In the genomic region with DNA sequence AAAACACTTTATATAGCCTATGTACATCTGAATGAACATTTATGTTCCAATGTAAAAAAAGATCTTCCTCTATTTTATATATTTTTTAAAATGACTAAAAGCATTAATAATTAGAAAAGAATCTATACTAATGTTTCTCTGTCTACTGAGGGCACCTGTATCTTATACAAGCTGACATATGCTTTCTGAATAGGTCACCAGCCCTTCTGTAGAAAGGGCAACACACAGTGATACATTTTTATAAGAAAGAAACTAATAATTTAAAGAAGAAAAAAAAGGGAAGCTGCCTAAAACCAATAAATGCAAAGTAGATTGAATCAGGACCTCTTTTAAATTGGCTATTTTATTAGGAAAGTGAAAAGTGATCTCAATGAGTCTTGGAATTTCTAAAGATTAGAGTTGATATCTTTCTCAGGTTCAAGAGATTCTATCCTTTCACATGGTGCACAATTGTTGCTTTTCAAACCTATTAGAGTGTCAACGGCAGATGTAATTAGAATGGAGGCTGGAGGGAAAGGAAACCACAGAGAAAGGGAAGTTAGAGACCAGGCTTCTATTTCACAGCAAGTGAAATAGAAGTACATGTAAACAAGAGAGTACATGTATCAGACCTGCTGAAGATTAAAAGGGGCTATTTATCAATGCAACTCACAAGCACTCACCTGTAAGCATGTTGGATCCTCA, we compare ENCODE assay signal across 8 cellular contexts. TPM values are rescaled to one million over a fixed set of nuclear protein-coding genes. Genes with fewer than 3 reads are reported as not detected.
DNase-seq lines count a peak whose midpoint lies in the region; ATAC-seq, FAIRE-seq and TF ChIP-seq lines count a peak whose summit lies in the region.

No MANE protein-coding gene starts in this region.

- H3K27me3 ChIP-seq in MM.1S (replicated peaks; ENCODE audit: insufficient read depth, low read length) (no peaks in the 10 kb centered on the region), breast epithelium (no peaks in the 10 kb centered on the region)

- FAIRE-seq in kidney (lab: Jason Lieb, UNC), result no peak

- H3K79me2 ChIP-seq in MM.1S (ENCODE audit: low read length), result peaks cover 94% of the 10 kb centered on the region

- H4K20me1 ChIP-seq in MM.1S (ENCODE audit: insufficient read depth, low read length), result peaks cover 51% of the 10 kb centered on the region

- intact Hi-C loops in left colon (cut with DNase I, micrococcal nuclease), result no loop called here
- intact Hi-C loops in kidney (cut with DNase I), result no loop called here
- intact Hi-C loops in breast epithelium (cut with DNase I; ENCODE audit: low total_unique reads), result loop anchor here (10.0 kb wide), 1 partner anchor 1216 kb away; no protein-coding TSS in a partner anchor

- peaks cover 13% of the 10 kb centered on the region for H3F3A ChIP-seq in MM.1S (ENCODE audit: insufficient read depth, low read length)

- no peaks in the 10 kb centered on the region; the same call in none of the 2 replicates for H3K36me3 ChIP-seq in MM.1S (replicated peaks; ENCODE audit: insufficient read depth, low read length)
- no peaks in the 10 kb centered on the region for H3K36me3 ChIP-seq in kidney (ENCODE audit: control insufficient read depth in 1 of 2, insufficient read depth in 2 of 2, low read length in 2 of 2)
- H3K36me3 ChIP-seq in breast epithelium, result no peaks in the 10 kb centered on the region

- H3K9me3 Mint-ChIP-seq in naive B cell, result no peaks in the 10 kb centered on the region

- H3K9me3 ChIP-seq in MM.1S (replicated peaks; ENCODE audit: insufficient read depth, low read length) (no peaks in the 10 kb centered on the region), kidney (ENCODE audit: control insufficient read depth in 1 of 2, low read length in 2 of 2) (no peaks in the 10 kb centered on the region), breast epithelium (no peaks in the 10 kb centered on the region)

- H3K27ac ChIP-seq in MM.1S (ENCODE audit: low read length) (no peak overlapping the region), kidney (ENCODE audit: low read depth in 2 of 2, low read length in 2 of 2) (no peak overlapping the region), breast epithelium (no peak overlapping the region)

- ATAC-seq in GM18907 (IDR thresholded peaks at IDR 0.05; ENCODE audit: unreplicated experiment) (peak; percentile 83), HG02759 (IDR thresholded peaks at IDR 0.05; ENCODE audit: unreplicated experiment) (peak; percentile 77), naive B cell (ENCODE audit: low read depth in 2 of 2) (peak; percentile 95 to 96), left colon (no peak)

- DNase-seq in MM.1S (peak; percentile 24), naive B cell (peak; percentile 59), left colon (no peak), kidney (no peak), breast epithelium (ENCODE audit: low spot score in 2 of 2) (no peak), activated gamma-delta T cell treated with Interleukin-2 at 50 U/mL for 16 hours (no peak)

- no peaks in the 10 kb centered on the region for H3K27me3 Mint-ChIP-seq in naive B cell

- H3K27ac Mint-ChIP-seq in naive B cell, result peak overlapping the region; percentile 1 to 90 (median 27)

- peaks cover 57 to 76% (median 68%) of the 10 kb centered on the region in 3 donors for H3K4me1 Mint-ChIP-seq in naive B cell

- H3K4me3 ChIP-seq in MM.1S (ENCODE audit: low read length) (no peak overlapping the region), kidney (ENCODE audit: low read length in 2 of 2) (no peak overlapping the region), breast epithelium (no peak overlapping the region)

- H3K9me2 ChIP-seq in MM.1S (replicated peaks; ENCODE audit: insufficient read depth, low read length), result no peaks in the 10 kb centered on the region

- peak overlapping the region; percentile 68 to 83 (median 78) for H3K4me3 Mint-ChIP-seq in naive B cell

- H3K36me3 Mint-ChIP-seq in naive B cell, result peaks cover 19 to 29% of the 10 kb centered on the region in 2 donors

- TF ChIP-seq CTCF in MM.1S (IDR thresholded peaks at IDR 0.05; ENCODE audit: low read length) (no peak), kidney (IDR thresholded peaks at IDR 0.05; ENCODE audit: borderline replicate concordance, extremely low read depth, insufficient read depth) (no peak), breast epithelium (IDR thresholded peaks at IDR 0.05) (no peak)

- no peak overlapping the region for H3K9ac ChIP-seq in MM.1S (ENCODE audit: low read length)
- H3K9ac ChIP-seq in kidney (ENCODE audit: low read length in 2 of 2), result no peak overlapping the region

- no peak overlapping the region for H3K4me2 ChIP-seq in MM.1S (ENCODE audit: low read depth, low read length)

- H2AFZ ChIP-seq in MM.1S (ENCODE audit: low read length), result no peak overlapping the region

- no peak for TF ChIP-seq POLR2A in breast epithelium (IDR thresholded peaks at IDR 0.05)

- H3K4me1 ChIP-seq in MM.1S (ENCODE audit: low read length), result peaks cover 30% of the 10 kb centered on the region
- peaks cover 4 to 5% of the 10 kb centered on the region in 2 donors for H3K4me1 ChIP-seq in kidney (ENCODE audit: control insufficient read depth in 1 of 2, insufficient read depth in 1 of 2, low read depth in 1 of 2, low read length in 2 of 2)
- no peaks in the 10 kb centered on the region for H3K4me1 ChIP-seq in breast epithelium

RNA-seq across cellular contexts. Expression of a gene that starts 6.3 kb away (rescaled TPM):
- polyA plus RNA-seq in naive B cell (ENCODE audit: low read depth in 6 of 6), result 100 to 1,000 TPM; 203 to 341 (median 281) TPM
- total RNA-seq in left colon, result 10 to 100 TPM; 96.5 to 97.6 TPM
- total RNA-seq in kidney, result 101 TPM
- polyA plus RNA-seq in kidney (ENCODE audit: insufficient read depth, low read depth, low replicate concordance), result 43.1 TPM
- 10 to 100 TPM; 66.5 to 97.0 (median 85.5) TPM for total RNA-seq in breast epithelium

Comparison
In these comparisons a context has a peak if more than half of its experiments do, and no peak if none do; other contexts are left out.
1. DNase-seq: peak in MM.1S (single experiment) and naive B cell (single experiment); none in left colon (0 of 2), kidney (single experiment), breast epithelium (0 of 2) and activated gamma-delta T cell treated with Interleukin-2 at 50 U/mL for 16 hours (single experiment).